In genomic region chr14:89340200-89340667, GRCh38 we compare ENCODE assay signal across 10 cellular contexts.
DNase-seq lines count a peak whose midpoint lies in the region; ATAC-seq and TF ChIP-seq lines count a peak whose summit lies in the region.
"Had no signal": no experiment of that assay in that cellular context is flagged by ENCODE, and none has a peak within 500 bp of the region (broad histone marks: within the 10 kb centered on the region; RNA-seq: fewer than 3 reads in every experiment).

No MANE protein-coding gene starts in this region.

- no peak overlapping the region for H2AK9ac ChIP-seq in IMR-90 (replicated peaks; ENCODE audit: low read depth, low read length, poor library complexity)

- peak overlapping the region; percentile 47 for H3K27ac Mint-ChIP-seq in dendritic cell treated with granulocyte-macrophage colony-stimulating factor and Interleukin-4, amounts not matched to agents 40 ng/mL and 50 ng/mL, for 4 days

- H3K9me3 ChIP-seq in IMR-90 (ENCODE audit: control insufficient read depth, insufficient read depth, low read length) (no peaks in the 10 kb centered on the region), mesenchymal stem cell (ENCODE audit: control insufficient read depth, low read length) (no peaks in the 10 kb centered on the region), neuronal stem cell (replicated peaks in 1 of 2; ENCODE audit: control insufficient read depth in 2 of 2, insufficient read depth in 1 of 2, low read depth in 1 of 2, low read length in 2 of 2) (no peaks in the 10 kb centered on the region)

- TF ChIP-seq CTCF in AG10803 (conservative IDR thresholded peaks at IDR 0.05; ENCODE audit: low read length) (no peak), IMR-90 (conservative IDR thresholded peaks at IDR 0.05; ENCODE audit: low read depth, low read length) (no peak)

- H3K4me1 ChIP-seq in IMR-90 (ENCODE audit: control insufficient read depth, insufficient read depth, low read length) (peaks cover 23% of the 10 kb centered on the region), mesenchymal stem cell (ENCODE audit: control insufficient read depth, insufficient read depth, low read depth, low read length) (peaks cover 6% of the 10 kb centered on the region), neuronal stem cell (ENCODE audit: control insufficient read depth in 2 of 2, insufficient read depth in 1 of 2, low read depth in 1 of 2, low read length in 2 of 2) (peaks cover 11 to 28% of the 10 kb centered on the region in 2 donors)

- intact Hi-C loops in IMR-90 (cut with micrococcal nuclease), result no loop called here
- intact Hi-C loops in dendritic cell treated with granulocyte-macrophage colony-stimulating factor and Interleukin-4, amounts not matched to agents 40 ng/mL and 50 ng/mL, for 4 days (cut with micrococcal nuclease), result no loop called here

- H3K36me3 Mint-ChIP-seq in dendritic cell treated with granulocyte-macrophage colony-stimulating factor and Interleukin-4, amounts not matched to agents 40 ng/mL and 50 ng/mL, for 4 days (ENCODE audit: low read depth), result peaks cover 60% of the 10 kb centered on the region

- H4K8ac ChIP-seq in IMR-90 (ENCODE audit: low read depth in 2 of 2, low read length in 2 of 2) (peak overlapping the region in 1 of 2 experiments; percentile 56; a peak in 2 of 4 replicates), mesenchymal stem cell (ENCODE audit: low read length) (no peak overlapping the region), neuronal stem cell (ENCODE audit: low read depth, low read length) (no peak overlapping the region)

- H3K79me1 ChIP-seq in IMR-90 (ENCODE audit: low read depth in 1 of 2, low read length in 2 of 2) (peaks cover 37 to 63% of the 10 kb centered on the region in 2 experiments), mesenchymal stem cell (replicated peaks; ENCODE audit: low read length, poor library complexity, severe bottlenecking) (peaks cover 30% of the 10 kb centered on the region), neuronal stem cell (ENCODE audit: low read depth, low read length) (no peaks in the 10 kb centered on the region)

- H2AFZ ChIP-seq in IMR-90 (replicated peaks; ENCODE audit: low read length, poor library complexity) (no peak overlapping the region), mesenchymal stem cell (ENCODE audit: low read depth, low read length) (no peak overlapping the region), neuronal stem cell (ENCODE audit: low read length) (no peak overlapping the region)

- peak; percentile 59 for ATAC-seq in IMR-90 (ENCODE audit: low read depth)
- ATAC-seq: activated T-cell treated with anti-CD3 and anti-CD28 coated beads, Interleukin-2, amount 50 U/mL, for 4 hours had no signal

- peak overlapping the region; percentile 43 for H2BK120ac ChIP-seq in IMR-90 (ENCODE audit: low read depth, low read length)
- no peak overlapping the region for H2BK120ac ChIP-seq in mesenchymal stem cell (ENCODE audit: low read depth, low read length)
- H2BK120ac ChIP-seq in neuronal stem cell (ENCODE audit: low read depth, low read length), result no peak overlapping the region

- H2BK15ac ChIP-seq in IMR-90 (ENCODE audit: low read depth, low read length) (peak overlapping the region; percentile 1; the same call in 1 of the 3 replicates), mesenchymal stem cell (ENCODE audit: low read depth, poor library complexity, severe bottlenecking) (no peak overlapping the region), neuronal stem cell (ENCODE audit: low read length) (no peak overlapping the region)

- H3K4me3 Mint-ChIP-seq in dendritic cell treated with granulocyte-macrophage colony-stimulating factor and Interleukin-4, amounts not matched to agents 40 ng/mL and 50 ng/mL, for 4 days, result no peak overlapping the region
- H3K4me3 Mint-ChIP-seq: activated T-cell treated with anti-CD3 and anti-CD28 coated beads, Interleukin-2, amount 50 U/mL, for 4 hours had no signal

- no peak for TF ChIP-seq RAD21 in IMR-90 (IDR thresholded peaks at IDR 0.05; ENCODE audit: low read length)

- CTCF ChIA-PET in IMR-90 (lab: Yijun Ruan, JAX), result no interaction called here

- BruUV-seq in IMR-90 (replicated peaks; lab: Mats Ljungman, UMichigan), result no TSS peak

- H2BK5ac ChIP-seq in IMR-90 (ENCODE audit: low read depth, low read length, poor library complexity, severe bottlenecking), result peak overlapping the region; percentile 62
- H2BK5ac ChIP-seq in mesenchymal stem cell (ENCODE audit: low read depth, low read length, poor library complexity, severe bottlenecking), result no peak overlapping the region
- H2BK5ac ChIP-seq in neuronal stem cell (ENCODE audit: low read length), result no peak overlapping the region

- WGBS in IMR-90 (ENCODE audit: extremely low coverage in 2 of 2, insufficient read length in 1 of 2), 2 experiments, result 20% methylated on average over 1 of the region's 4 CpGs; no CpG with 5 or more reads in 1 of the 2 experiments
- WGBS in mesenchymal stem cell, result 77% methylated on average over 1 of the region's 4 CpGs
- no CpG with 5 or more reads among the region's 4 CpGs for WGBS in neuronal stem cell (ENCODE audit: extremely low coverage in 2 of 2, insufficient read length in 2 of 2, insufficient replicate concordance in 1 of 2), 2 donors

- H3K27ac ChIP-seq in IMR-90 (ENCODE audit: insufficient read depth, low read length), result peak overlapping the region; percentile 23; the same call in 1 of the 2 replicates
- H3K27ac ChIP-seq in mesenchymal stem cell (ENCODE audit: low read length, poor library complexity, severe bottlenecking), result no peak overlapping the region
- no peak overlapping the region for H3K27ac ChIP-seq in neuronal stem cell (replicated peaks; ENCODE audit: low read length)

- no peak overlapping the region for H2AK5ac ChIP-seq in IMR-90 (ENCODE audit: low read depth, low read length)
- no peak overlapping the region for H2AK5ac ChIP-seq in mesenchymal stem cell (ENCODE audit: low read length, severe bottlenecking)
- H2AK5ac ChIP-seq in neuronal stem cell (ENCODE audit: low read depth, low read length), result no peak overlapping the region

- H3K27me3 Mint-ChIP-seq in dendritic cell treated with granulocyte-macrophage colony-stimulating factor and Interleukin-4, amounts not matched to agents 40 ng/mL and 50 ng/mL, for 4 days, result no peaks in the 10 kb centered on the region

- peak overlapping the region; percentile 58 for H3K14ac ChIP-seq in IMR-90 (replicated peaks; ENCODE audit: low read depth, low read length)
- H3K14ac ChIP-seq in mesenchymal stem cell (ENCODE audit: low read length in 2 of 2), result no peak overlapping the region
- no peak overlapping the region for H3K14ac ChIP-seq in neuronal stem cell (ENCODE audit: low read length)

- H2BK20ac ChIP-seq in IMR-90 (ENCODE audit: low read depth, low read length), result peak overlapping the region; percentile 16; the same call in 1 of the 2 replicates

- DNase-seq in AG10803 (ENCODE audit: low read depth), result peak; percentile 35
- peak; percentile 75 for DNase-seq in IMR-90
- peak; percentile 88 for DNase-seq in mesenchymal stem cell
- DNase-seq in AG08395 (ENCODE audit: low spot score), result no peak
- DNase-seq in neuronal stem cell (ENCODE audit: low spot score), result no peak
- no peak for DNase-seq in RPMI8226
- no peak for DNase-seq in NCI-H187 (lab: John Stamatoyannopoulos, UW)
- DNase-seq: activated T-cell treated with anti-CD3 and anti-CD28 coated beads, Interleukin-2, amount 50 U/mL, for 4 hours; Calu3 had no signal

- H2BK12ac ChIP-seq in mesenchymal stem cell (ENCODE audit: low read length in 2 of 2), result peak overlapping the region in 1 of 2 experiments; percentile 47
- no peak overlapping the region for H2BK12ac ChIP-seq in neuronal stem cell (ENCODE audit: low read length)

- H3K9me1 ChIP-seq in IMR-90 (ENCODE audit: insufficient read depth, low read length), result peaks cover 14% of the 10 kb centered on the region

- dilution Hi-C loops in IMR-90 (cut with HindIII; ENCODE audit: low sequenced_read_pairs, unreplicated experiment), result no loop called here

- TF ChIP-seq POLR2A in IMR-90 (IDR thresholded peaks at IDR 0.05; ENCODE audit: low read depth, low read length), result no peak

- H3K9me3 Mint-ChIP-seq in dendritic cell treated with granulocyte-macrophage colony-stimulating factor and Interleukin-4, amounts not matched to agents 40 ng/mL and 50 ng/mL, for 4 days, result no peaks in the 10 kb centered on the region
- H3K9me3 Mint-ChIP-seq: activated T-cell treated with anti-CD3 and anti-CD28 coated beads, Interleukin-2, amount 50 U/mL, for 4 hours had no signal

- peak overlapping the region; percentile 69 for H3K18ac ChIP-seq in IMR-90 (ENCODE audit: low read depth, low read length)
- no peak overlapping the region for H3K18ac ChIP-seq in mesenchymal stem cell (ENCODE audit: low read depth in 1 of 2, low read length in 2 of 2)
- H3K18ac ChIP-seq in neuronal stem cell (ENCODE audit: low read length), result no peak overlapping the region

- peaks cover 58% of the 10 kb centered on the region for H3K4me1 Mint-ChIP-seq in dendritic cell treated with granulocyte-macrophage colony-stimulating factor and Interleukin-4, amounts not matched to agents 40 ng/mL and 50 ng/mL, for 4 days (ENCODE audit: low read depth)

- H3K56ac ChIP-seq in IMR-90 (ENCODE audit: extremely low read depth, insufficient read depth, low read length), result peak overlapping the region; percentile 20; the same call in 1 of the 2 replicates

- H3K27me3 ChIP-seq in IMR-90 (ENCODE audit: control insufficient read depth, insufficient read depth, low read length) (no peaks in the 10 kb centered on the region), mesenchymal stem cell (ENCODE audit: control insufficient read depth in 1 of 2, insufficient read depth in 1 of 2, low read length in 2 of 2) (no peaks in the 10 kb centered on the region), neuronal stem cell (ENCODE audit: control insufficient read depth in 3 of 3, insufficient read depth in 3 of 3, low read depth in 1 of 3, low read length in 3 of 3) (no peaks in the 10 kb centered on the region)

- POLR2A ChIA-PET in IMR-90 (lab: Charles Lee; ENCODE audit: unreplicated experiment), result interaction anchor here (0.8 kb wide), 1 partner anchor 941 kb away, joined by 3 read pairs; no protein-coding TSS in a partner anchor

- no peak overlapping the region for H3K9ac ChIP-seq in IMR-90 (ENCODE audit: low read depth, low read length)
- peak overlapping the region; percentile 56 for H3K9ac ChIP-seq in mesenchymal stem cell (ENCODE audit: low read length)
- H3K9ac ChIP-seq in neuronal stem cell (ENCODE audit: low read depth, low read length, poor library complexity), result no peak overlapping the region

- in situ Hi-C loops in IMR-90 (cut with MboI; ENCODE audit: low sequenced_read_pairs), result no loop called here

- H3K4ac ChIP-seq in IMR-90 (ENCODE audit: low read depth, low read length) (peak overlapping the region; percentile 27; the same call in 1 of the 2 replicates), mesenchymal stem cell (ENCODE audit: low read depth in 1 of 2, low read length in 2 of 2) (no peak overlapping the region), neuronal stem cell (ENCODE audit: low read length) (no peak overlapping the region)

- peak overlapping the region; percentile 27 for H3K4me2 ChIP-seq in IMR-90 (ENCODE audit: low read depth, low read length)
- no peak overlapping the region for H3K4me2 ChIP-seq in mesenchymal stem cell (ENCODE audit: low read length, poor library complexity, severe bottlenecking)
- no peak overlapping the region for H3K4me2 ChIP-seq in neuronal stem cell (ENCODE audit: insufficient read depth, low read length, poor library complexity, severe bottlenecking)

- H4K91ac ChIP-seq in IMR-90 (ENCODE audit: insufficient read depth, low read depth, low read length) (peak overlapping the region; percentile 10; the same call in 1 of the 2 replicates), mesenchymal stem cell (ENCODE audit: low read length) (no peak overlapping the region), neuronal stem cell (ENCODE audit: low read depth, low read length, poor library complexity) (no peak overlapping the region)

- peaks cover 2% of the 10 kb centered on the region for H3K36me3 ChIP-seq in IMR-90 (ENCODE audit: control insufficient read depth, insufficient read depth, low read length)
- H3K36me3 ChIP-seq in mesenchymal stem cell (ENCODE audit: control insufficient read depth in 1 of 2, insufficient read depth in 2 of 2, low read depth in 1 of 2, low read length in 2 of 2), result peaks cover 0 to 7% of the 10 kb centered on the region in 2 experiments
- no peaks in the 10 kb centered on the region for H3K36me3 ChIP-seq in neuronal stem cell (replicated peaks in 1 of 2; ENCODE audit: control insufficient read depth in 2 of 2, insufficient read depth in 2 of 2, low read length in 2 of 2)

- H3K23ac ChIP-seq in IMR-90 (ENCODE audit: low read depth, low read length) (peak overlapping the region; percentile 57; the same call in 1 of the 2 replicates), mesenchymal stem cell (ENCODE audit: low read length in 2 of 2) (no peak overlapping the region), neuronal stem cell (ENCODE audit: low read depth, low read length, poor library complexity) (no peak overlapping the region)

- H3K4me3 ChIP-seq in AG10803 (ENCODE audit: low read length) (no peak overlapping the region), IMR-90 (ENCODE audit: insufficient read depth, low read depth, low read length) (no peak overlapping the region), mesenchymal stem cell (ENCODE audit: insufficient read depth in 1 of 2, low read depth in 1 of 2, low read length in 2 of 2) (peak overlapping the region in 1 of 2 experiments; percentile 11), neuronal stem cell (ENCODE audit: low read length in 2 of 2) (no peak overlapping the region)

- peak overlapping the region; percentile 27; the same call in 1 of the 2 replicates for H4K5ac ChIP-seq in IMR-90 (ENCODE audit: low read depth, low read length)

- H4K20me1 ChIP-seq in IMR-90 (ENCODE audit: insufficient read depth, low read length), result peaks cover 2% of the 10 kb centered on the region

Comparison
In these comparisons a context has a peak if more than half of its experiments do, and no peak if none do; other contexts are left out.
1. DNase-seq: peak in AG10803 (single experiment), IMR-90 (single experiment) and mesenchymal stem cell (single experiment); none in AG08395 (single experiment), neuronal stem cell (single experiment), RPMI8226 (single experiment) and NCI-H187 (0 of 2).